ENCODE assay signal across 1 cellular context in the genomic region with DNA sequence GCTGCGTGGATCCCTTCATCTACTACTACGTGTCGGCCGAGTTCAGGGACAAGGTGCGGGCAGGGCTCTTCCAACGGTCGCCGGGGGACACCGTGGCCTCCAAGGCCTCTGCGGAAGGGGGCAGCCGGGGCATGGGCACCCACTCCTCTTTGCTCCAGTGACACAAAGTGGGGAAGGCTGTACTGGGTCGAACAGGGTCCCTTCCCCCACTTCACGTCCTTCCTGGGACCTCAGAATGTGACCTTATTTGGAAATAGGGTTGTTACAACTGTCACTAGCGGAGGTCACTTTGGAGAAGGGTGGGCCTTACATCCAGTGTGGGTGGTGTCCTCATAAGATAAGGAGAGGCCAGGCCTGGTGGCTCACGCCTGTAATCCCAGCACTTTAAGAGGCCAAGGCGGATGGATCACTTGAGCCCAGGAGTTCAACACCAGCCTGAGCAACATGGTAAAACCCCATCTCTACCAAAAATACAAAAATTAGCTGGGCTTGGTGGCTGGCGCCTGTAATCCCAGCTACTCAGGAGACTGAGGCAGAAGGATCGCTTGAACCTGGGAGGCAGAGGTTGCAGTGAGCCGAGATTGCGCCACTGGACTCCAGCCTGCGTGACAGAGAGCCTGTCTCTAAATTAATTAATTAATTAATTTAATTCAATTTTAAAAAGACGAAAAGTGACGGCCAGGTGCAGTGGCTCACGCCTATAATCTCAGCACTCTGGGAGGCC.
A peak's percentile ranks its signal among the peaks of the same experiment; 100 is the strongest.
TF ChIP-seq lines count a peak whose summit lies in the region.

No MANE protein-coding gene starts in this region.

TF ChIP-seq in K562, 482 proteins besides CTCF, POLR2A, EP300 and RAD21 (continued from another document and continues in another):
- TF ChIP-seq, protein P1, sequence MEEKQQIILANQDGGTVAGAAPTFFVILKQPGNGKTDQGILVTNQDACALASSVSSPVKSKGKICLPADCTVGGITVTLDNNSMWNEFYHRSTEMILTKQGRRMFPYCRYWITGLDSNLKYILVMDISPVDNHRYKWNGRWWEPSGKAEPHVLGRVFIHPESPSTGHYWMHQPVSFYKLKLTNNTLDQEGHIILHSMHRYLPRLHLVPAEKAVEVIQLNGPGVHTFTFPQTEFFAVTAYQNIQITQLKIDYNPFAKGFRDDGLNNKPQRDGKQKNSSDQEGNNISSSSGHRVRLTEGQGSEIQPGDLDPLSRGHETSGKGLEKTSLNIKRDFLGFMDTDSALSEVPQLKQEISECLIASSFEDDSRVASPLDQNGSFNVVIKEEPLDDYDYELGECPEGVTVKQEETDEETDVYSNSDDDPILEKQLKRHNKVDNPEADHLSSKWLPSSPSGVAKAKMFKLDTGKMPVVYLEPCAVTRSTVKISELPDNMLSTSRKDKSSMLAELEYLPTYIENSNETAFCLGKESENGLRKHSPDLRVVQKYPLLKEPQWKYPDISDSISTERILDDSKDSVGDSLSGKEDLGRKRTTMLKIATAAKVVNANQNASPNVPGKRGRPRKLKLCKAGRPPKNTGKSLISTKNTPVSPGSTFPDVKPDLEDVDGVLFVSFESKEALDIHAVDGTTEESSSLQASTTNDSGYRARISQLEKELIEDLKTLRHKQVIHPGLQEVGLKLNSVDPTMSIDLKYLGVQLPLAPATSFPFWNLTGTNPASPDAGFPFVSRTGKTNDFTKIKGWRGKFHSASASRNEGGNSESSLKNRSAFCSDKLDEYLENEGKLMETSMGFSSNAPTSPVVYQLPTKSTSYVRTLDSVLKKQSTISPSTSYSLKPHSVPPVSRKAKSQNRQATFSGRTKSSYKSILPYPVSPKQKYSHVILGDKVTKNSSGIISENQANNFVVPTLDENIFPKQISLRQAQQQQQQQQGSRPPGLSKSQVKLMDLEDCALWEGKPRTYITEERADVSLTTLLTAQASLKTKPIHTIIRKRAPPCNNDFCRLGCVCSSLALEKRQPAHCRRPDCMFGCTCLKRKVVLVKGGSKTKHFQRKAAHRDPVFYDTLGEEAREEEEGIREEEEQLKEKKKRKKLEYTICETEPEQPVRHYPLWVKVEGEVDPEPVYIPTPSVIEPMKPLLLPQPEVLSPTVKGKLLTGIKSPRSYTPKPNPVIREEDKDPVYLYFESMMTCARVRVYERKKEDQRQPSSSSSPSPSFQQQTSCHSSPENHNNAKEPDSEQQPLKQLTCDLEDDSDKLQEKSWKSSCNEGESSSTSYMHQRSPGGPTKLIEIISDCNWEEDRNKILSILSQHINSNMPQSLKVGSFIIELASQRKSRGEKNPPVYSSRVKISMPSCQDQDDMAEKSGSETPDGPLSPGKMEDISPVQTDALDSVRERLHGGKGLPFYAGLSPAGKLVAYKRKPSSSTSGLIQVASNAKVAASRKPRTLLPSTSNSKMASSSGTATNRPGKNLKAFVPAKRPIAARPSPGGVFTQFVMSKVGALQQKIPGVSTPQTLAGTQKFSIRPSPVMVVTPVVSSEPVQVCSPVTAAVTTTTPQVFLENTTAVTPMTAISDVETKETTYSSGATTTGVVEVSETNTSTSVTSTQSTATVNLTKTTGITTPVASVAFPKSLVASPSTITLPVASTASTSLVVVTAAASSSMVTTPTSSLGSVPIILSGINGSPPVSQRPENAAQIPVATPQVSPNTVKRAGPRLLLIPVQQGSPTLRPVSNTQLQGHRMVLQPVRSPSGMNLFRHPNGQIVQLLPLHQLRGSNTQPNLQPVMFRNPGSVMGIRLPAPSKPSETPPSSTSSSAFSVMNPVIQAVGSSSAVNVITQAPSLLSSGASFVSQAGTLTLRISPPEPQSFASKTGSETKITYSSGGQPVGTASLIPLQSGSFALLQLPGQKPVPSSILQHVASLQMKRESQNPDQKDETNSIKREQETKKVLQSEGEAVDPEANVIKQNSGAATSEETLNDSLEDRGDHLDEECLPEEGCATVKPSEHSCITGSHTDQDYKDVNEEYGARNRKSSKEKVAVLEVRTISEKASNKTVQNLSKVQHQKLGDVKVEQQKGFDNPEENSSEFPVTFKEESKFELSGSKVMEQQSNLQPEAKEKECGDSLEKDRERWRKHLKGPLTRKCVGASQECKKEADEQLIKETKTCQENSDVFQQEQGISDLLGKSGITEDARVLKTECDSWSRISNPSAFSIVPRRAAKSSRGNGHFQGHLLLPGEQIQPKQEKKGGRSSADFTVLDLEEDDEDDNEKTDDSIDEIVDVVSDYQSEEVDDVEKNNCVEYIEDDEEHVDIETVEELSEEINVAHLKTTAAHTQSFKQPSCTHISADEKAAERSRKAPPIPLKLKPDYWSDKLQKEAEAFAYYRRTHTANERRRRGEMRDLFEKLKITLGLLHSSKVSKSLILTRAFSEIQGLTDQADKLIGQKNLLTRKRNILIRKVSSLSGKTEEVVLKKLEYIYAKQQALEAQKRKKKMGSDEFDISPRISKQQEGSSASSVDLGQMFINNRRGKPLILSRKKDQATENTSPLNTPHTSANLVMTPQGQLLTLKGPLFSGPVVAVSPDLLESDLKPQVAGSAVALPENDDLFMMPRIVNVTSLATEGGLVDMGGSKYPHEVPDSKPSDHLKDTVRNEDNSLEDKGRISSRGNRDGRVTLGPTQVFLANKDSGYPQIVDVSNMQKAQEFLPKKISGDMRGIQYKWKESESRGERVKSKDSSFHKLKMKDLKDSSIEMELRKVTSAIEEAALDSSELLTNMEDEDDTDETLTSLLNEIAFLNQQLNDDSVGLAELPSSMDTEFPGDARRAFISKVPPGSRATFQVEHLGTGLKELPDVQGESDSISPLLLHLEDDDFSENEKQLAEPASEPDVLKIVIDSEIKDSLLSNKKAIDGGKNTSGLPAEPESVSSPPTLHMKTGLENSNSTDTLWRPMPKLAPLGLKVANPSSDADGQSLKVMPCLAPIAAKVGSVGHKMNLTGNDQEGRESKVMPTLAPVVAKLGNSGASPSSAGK (IDR thresholded peaks at IDR 0.05): no peak; the same call in 1 of the 2 replicates
- TF ChIP-seq NR2C2 (CRISPR knock-in tag; IDR thresholded peaks at IDR 0.05) (no peak), NR2C2 (tag; IDR thresholded peaks at IDR 0.05) (peak; percentile 85), BCL6 (CRISPR knock-in tag; IDR thresholded peaks at IDR 0.05) (no peak), NELFE (IDR thresholded peaks at IDR 0.05; ENCODE audit: insufficient read depth, insufficient read length) (no peak), ZNF12 (CRISPR knock-in tag; IDR thresholded peaks at IDR 0.05) (0 out of 2 replicates have a peak, but pooled peaks have one; percentile 11), GTF2F1 (IDR thresholded peaks at IDR 0.05; ENCODE audit: low read depth, low read length) (no peak), ZNF830 (CRISPR knock-in tag; IDR thresholded peaks at IDR 0.05) (no peak), PCBP2 (IDR thresholded peaks at IDR 0.05; ENCODE audit: low read depth, low read length, poor library complexity, severe bottlenecking) (no peak), MEF2D (tag; conservative IDR thresholded peaks at IDR 0.05; ENCODE audit: low read depth) (peak; percentile 16), TAL1 (IDR thresholded peaks at IDR 0.05) (peak; percentile 66), JUN (IDR thresholded peaks at IDR 0.05; ENCODE audit: borderline replicate concordance, low read depth, low read length) (no peak), JUN (CRISPR knock-in tag; IDR thresholded peaks at IDR 0.05; ENCODE audit: borderline replicate concordance) (no peak), SPI1 (IDR thresholded peaks at IDR 0.05; ENCODE audit: borderline replicate concordance, low read depth, low read length) (no peak), NFRKB (IDR thresholded peaks at IDR 0.05; ENCODE audit: low read depth) (peak; percentile 89), TAF7 (tag; IDR thresholded peaks at IDR 0.05) (0 out of 2 replicates have a peak, but pooled peaks have one; percentile 22), MYNN (IDR thresholded peaks at IDR 0.05) (no peak), MYNN (CRISPR knock-in tag; IDR thresholded peaks at IDR 0.05) (no peak), TCF7 (IDR thresholded peaks at IDR 0.05; ENCODE audit: borderline replicate concordance) (no peak), ZBTB5 (IDR thresholded peaks at IDR 0.05) (no peak), EP400 (IDR thresholded peaks at IDR 0.05) (peak; percentile 69), DPF2 (IDR thresholded peaks at IDR 0.05) (peak; percentile 88), TARDBP (IDR thresholded peaks at IDR 0.05) (0 out of 2 replicates have a peak, but pooled peaks have one; percentile 14), EGR1 (conservative IDR thresholded peaks at IDR 0.05) (peak; percentile 89)
- TF ChIP-seq, protein P2, sequence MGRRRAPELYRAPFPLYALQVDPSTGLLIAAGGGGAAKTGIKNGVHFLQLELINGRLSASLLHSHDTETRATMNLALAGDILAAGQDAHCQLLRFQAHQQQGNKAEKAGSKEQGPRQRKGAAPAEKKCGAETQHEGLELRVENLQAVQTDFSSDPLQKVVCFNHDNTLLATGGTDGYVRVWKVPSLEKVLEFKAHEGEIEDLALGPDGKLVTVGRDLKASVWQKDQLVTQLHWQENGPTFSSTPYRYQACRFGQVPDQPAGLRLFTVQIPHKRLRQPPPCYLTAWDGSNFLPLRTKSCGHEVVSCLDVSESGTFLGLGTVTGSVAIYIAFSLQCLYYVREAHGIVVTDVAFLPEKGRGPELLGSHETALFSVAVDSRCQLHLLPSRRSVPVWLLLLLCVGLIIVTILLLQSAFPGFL (CRISPR knock-in tag; IDR thresholded peaks at IDR 0.05): no peak
- TF ChIP-seq, protein P3, sequence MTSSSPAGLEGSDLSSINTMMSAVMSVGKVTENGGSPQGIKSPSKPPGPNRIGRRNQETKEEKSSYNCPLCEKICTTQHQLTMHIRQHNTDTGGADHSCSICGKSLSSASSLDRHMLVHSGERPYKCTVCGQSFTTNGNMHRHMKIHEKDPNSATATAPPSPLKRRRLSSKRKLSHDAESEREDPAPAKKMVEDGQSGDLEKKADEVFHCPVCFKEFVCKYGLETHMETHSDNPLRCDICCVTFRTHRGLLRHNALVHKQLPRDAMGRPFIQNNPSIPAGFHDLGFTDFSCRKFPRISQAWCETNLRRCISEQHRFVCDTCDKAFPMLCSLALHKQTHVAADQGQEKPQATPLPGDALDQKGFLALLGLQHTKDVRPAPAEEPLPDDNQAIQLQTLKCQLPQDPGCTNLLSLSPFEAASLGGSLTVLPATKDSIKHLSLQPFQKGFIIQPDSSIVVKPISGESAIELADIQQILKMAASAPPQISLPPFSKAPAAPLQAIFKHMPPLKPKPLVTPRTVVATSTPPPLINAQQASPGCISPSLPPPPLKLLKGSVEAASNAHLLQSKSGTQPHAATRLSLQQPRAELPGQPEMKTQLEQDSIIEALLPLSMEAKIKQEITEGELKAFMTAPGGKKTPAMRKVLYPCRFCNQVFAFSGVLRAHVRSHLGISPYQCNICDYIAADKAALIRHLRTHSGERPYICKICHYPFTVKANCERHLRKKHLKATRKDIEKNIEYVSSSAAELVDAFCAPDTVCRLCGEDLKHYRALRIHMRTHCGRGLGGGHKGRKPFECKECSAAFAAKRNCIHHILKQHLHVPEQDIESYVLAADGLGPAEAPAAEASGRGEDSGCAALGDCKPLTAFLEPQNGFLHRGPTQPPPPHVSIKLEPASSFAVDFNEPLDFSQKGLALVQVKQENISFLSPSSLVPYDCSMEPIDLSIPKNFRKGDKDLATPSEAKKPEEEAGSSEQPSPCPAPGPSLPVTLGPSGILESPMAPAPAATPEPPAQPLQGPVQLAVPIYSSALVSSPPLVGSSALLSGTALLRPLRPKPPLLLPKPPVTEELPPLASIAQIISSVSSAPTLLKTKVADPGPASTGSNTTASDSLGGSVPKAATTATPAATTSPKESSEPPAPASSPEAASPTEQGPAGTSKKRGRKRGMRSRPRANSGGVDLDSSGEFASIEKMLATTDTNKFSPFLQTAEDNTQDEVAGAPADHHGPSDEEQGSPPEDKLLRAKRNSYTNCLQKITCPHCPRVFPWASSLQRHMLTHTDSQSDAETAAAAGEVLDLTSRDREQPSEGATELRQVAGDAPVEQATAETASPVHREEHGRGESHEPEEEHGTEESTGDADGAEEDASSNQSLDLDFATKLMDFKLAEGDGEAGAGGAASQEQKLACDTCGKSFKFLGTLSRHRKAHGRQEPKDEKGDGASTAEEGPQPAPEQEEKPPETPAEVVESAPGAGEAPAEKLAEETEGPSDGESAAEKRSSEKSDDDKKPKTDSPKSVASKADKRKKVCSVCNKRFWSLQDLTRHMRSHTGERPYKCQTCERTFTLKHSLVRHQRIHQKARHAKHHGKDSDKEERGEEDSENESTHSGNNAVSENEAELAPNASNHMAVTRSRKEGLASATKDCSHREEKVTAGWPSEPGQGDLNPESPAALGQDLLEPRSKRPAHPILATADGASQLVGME (CRISPR knock-in tag; IDR thresholded peaks at IDR 0.05): 0 out of 2 replicates have a peak, but pooled peaks have one; percentile 21
